ENCODE assay signal across 13 cellular contexts in genomic region chr6:153790881-153791473, GRCh38.
DNase-seq lines count a peak whose midpoint lies in the region; ATAC-seq and TF ChIP-seq lines count a peak whose summit lies in the region.
"Had no signal": no experiment of that assay in that cellular context is flagged by ENCODE, and none has a peak within 500 bp of the region (broad histone marks: within the 10 kb centered on the region; RNA-seq: fewer than 3 reads in every experiment).

No MANE protein-coding gene starts in this region.

- no peak overlapping the region for H3K27ac Mint-ChIP-seq in Calu3 (ENCODE audit: unreplicated experiment)
- H3K27ac Mint-ChIP-seq: CD8-positive, alpha-beta memory T cell had no signal

- no peaks in the 10 kb centered on the region for H3K9me3 Mint-ChIP-seq in Calu3 (ENCODE audit: low read depth, unreplicated experiment)

- POLR2A ChIA-PET in Panc1 (lab: Charles Lee): interaction anchor here (0.6 kb wide), 1 partner anchor 32 kb away, joined by 3 read pairs; no protein-coding TSS in a partner anchor

- no peak overlapping the region for H3K27ac ChIP-seq in Panc1 (ENCODE audit: low read length)
- peak overlapping the region in 1 of 2 donors; percentile 1 for H3K27ac ChIP-seq in uterus
- H3K27ac ChIP-seq: foreskin keratinocyte had no signal

- CTCF ChIA-PET in Panc1 (lab: Charles Lee): no interaction called here
- CTCF ChIA-PET in Calu3 (lab: Charles Lee): no interaction called here

- no peaks in the 10 kb centered on the region for H3K4me1 ChIP-seq in Panc1 (ENCODE audit: control insufficient read depth, insufficient read depth, low read length)
- H3K4me1 ChIP-seq in uterus: no peaks in the 10 kb centered on the region
- H3K4me1 ChIP-seq: foreskin keratinocyte had no signal

- no peaks in the 10 kb centered on the region for H3K36me3 Mint-ChIP-seq in Calu3 (ENCODE audit: insufficient read depth, unreplicated experiment)
- H3K36me3 Mint-ChIP-seq: CD8-positive, alpha-beta memory T cell had no signal

- ATAC-seq in Panc1 (no peak), GM18861 (IDR thresholded peaks at IDR 0.05; ENCODE audit: unreplicated experiment) (no peak)

- H3K4me3 ChIP-seq in Panc1 (ENCODE audit: low read depth in 2 of 2, low read length in 2 of 2) (no peak overlapping the region), fibroblast of the aortic adventitia (ENCODE audit: low read depth, low read length) (no peak overlapping the region), uterus (no peak overlapping the region)

- H3K36me3 ChIP-seq in Panc1 (ENCODE audit: control insufficient read depth, insufficient read depth, low read length) (no peaks in the 10 kb centered on the region), uterus (no peaks in the 10 kb centered on the region)

- TF ChIP-seq CTCF in GM13976 (IDR thresholded peaks at IDR 0.05; ENCODE audit: borderline replicate concordance, control extremely low read depth, extremely low read depth, insufficient read depth, missing control alignments) (peak; percentile 23), Panc1 (IDR thresholded peaks at IDR 0.05) (peak; percentile 32), fibroblast of the aortic adventitia (IDR thresholded peaks at IDR 0.05; ENCODE audit: insufficient read depth, low read length) (no peak), Calu3 (IDR thresholded peaks at IDR 0.05; ENCODE audit: unreplicated experiment) (no peak), uterus (IDR thresholded peaks at IDR 0.05) (no peak)

- in situ Hi-C loops in GM13976 (cut with MboI; ENCODE audit: low sequenced_read_pairs, unreplicated experiment) (no loop called here), Panc1 (cut with HindIII; ENCODE audit: low pct_unique_long_range_greater_than_20kb, low sequenced_read_pairs) (no loop called here)

- H3K9me3 ChIP-seq in Panc1 (ENCODE audit: control insufficient read depth, insufficient read depth, low read depth, low read length) (no peaks in the 10 kb centered on the region), uterus (no peaks in the 10 kb centered on the region)

- intact Hi-C loops in Panc1 (cut with micrococcal nuclease; ENCODE audit: unreplicated experiment): no loop called here
- intact Hi-C loops in Calu3 (cut with micrococcal nuclease; ENCODE audit: unreplicated experiment): no loop called here
- intact Hi-C loops in uterus (cut with DNase I; ENCODE audit: low total_unique reads): no loop called here

- DNase-seq in A172 (ENCODE audit: low spot score) (peak; percentile 20), GM13976 (ENCODE audit: low spot score) (no peak), Panc1 (ENCODE audit: low read depth, low spot score) (no peak), fibroblast of the aortic adventitia (ENCODE audit: low read depth) (peak; percentile 37), Calu3 (no peak), uterus (no peak), HuH-7 (ENCODE audit: low spot score) (no peak)
- DNase-seq: activated CD4-positive, alpha-beta T cell treated with anti-CD3 and anti-CD28 coated beads, Interleukin-2, amount 50 U/mL, for 48 hours; anterior cingulate cortex; CD8-positive, alpha-beta memory T cell; substantia nigra had no signal

- no peaks in the 10 kb centered on the region for H3K27me3 ChIP-seq in Panc1 (ENCODE audit: control insufficient read depth, insufficient read depth, low read length)
- no peaks in the 10 kb centered on the region for H3K27me3 ChIP-seq in uterus
- H3K27me3 ChIP-seq: foreskin keratinocyte had no signal

- peaks cover 8% of the 10 kb centered on the region for H3K4me1 Mint-ChIP-seq in Calu3 (ENCODE audit: low read depth, unreplicated experiment)
- H3K4me1 Mint-ChIP-seq: CD8-positive, alpha-beta memory T cell had no signal

- H3K4me3 Mint-ChIP-seq in Calu3 (ENCODE audit: low read depth, unreplicated experiment): no peak overlapping the region
- H3K4me3 Mint-ChIP-seq: CD8-positive, alpha-beta memory T cell had no signal

- BruUV-seq in Panc1 (replicated peaks; lab: Mats Ljungman, UMichigan): no TSS peak
- BruUV-seq in Calu3 (replicated peaks; lab: Mats Ljungman, UMichigan): no TSS peak

- no peak for TF ChIP-seq POLR2A in uterus (IDR thresholded peaks at IDR 0.05)

- no peaks in the 10 kb centered on the region for H3K27me3 Mint-ChIP-seq in Calu3 (ENCODE audit: unreplicated experiment)

Comparison
In these comparisons a context has a peak if more than half of its experiments do, and no peak if none do; other contexts are left out.
1. DNase-seq: peak in A172 (single experiment) and fibroblast of the aortic adventitia (single experiment); none in GM13976 (single experiment), Panc1 (single experiment), Calu3 (single experiment), uterus (0 of 2) and HuH-7 (single experiment).
2. CTCF ChIP-seq: peak in GM13976 (single experiment) and Panc1 (single experiment); none in fibroblast of the aortic adventitia (single experiment), Calu3 (single experiment) and uterus (0 of 4).